Comparison of ENCODE assay signal across 10 cellular contexts in the genomic region with DNA sequence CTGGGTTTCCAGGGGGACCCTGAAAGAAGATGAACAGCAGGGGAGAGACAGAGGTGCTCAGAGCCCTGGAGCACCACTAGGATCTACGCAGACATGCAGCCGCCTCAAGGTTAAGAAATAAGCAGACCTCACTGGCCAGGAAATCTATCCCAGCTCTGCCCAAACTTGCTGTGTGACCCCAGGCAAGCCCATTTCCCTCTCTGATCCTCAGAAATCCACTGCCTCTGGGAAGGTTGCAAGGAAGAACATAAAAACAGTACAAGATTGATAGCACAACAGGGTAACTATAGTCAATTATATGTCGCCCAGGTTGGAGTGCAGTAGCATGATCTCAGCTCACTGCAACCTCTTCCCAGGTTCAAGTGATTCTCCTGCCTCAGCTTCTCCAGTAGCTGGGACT. TPM values are rescaled to one million over a fixed set of nuclear protein-coding genes. Genes with fewer than 3 reads are reported as not detected.
"Had no signal": no experiment of that assay in that cellular context is flagged by ENCODE, and none has a peak within 500 bp of the region (broad histone marks: within the 10 kb centered on the region; RNA-seq: fewer than 3 reads in every experiment).

No MANE protein-coding gene starts in this region.

- H3K27ac ChIP-seq: GM23248 had no signal

- H3K9ac ChIP-seq: GM23248 had no signal

- H3K4me3 ChIP-seq: GM23248 had no signal

- DNase-seq: GM23248, GOT3, H9, HCEC 1CT, HFFc6, KG1 had no signal

- H2AFZ ChIP-seq: GM23248 had no signal

- FAIRE-seq: H54, HTR-8/SVneo had no signal

RNA-seq across cellular contexts. Expression of a gene that starts 20.8 kb away (rescaled TPM):
- total RNA-seq: HT-29 had no signal
- polyA plus RNA-seq: IgD-negative memory B cell had no signal

RNA-seq across cellular contexts. Expression of a gene that starts 23.8 kb away (rescaled TPM):
- total RNA-seq: H9, HFFc6, HT-29 had no signal
- polyA plus RNA-seq: IgD-negative memory B cell had no signal

RNA-seq across cellular contexts. Expression of a gene that starts 53.2 kb away (rescaled TPM):
- total RNA-seq: HT-29 had no signal
